Comparison of ENCODE assay signal across 29 cellular contexts in the genomic region with DNA sequence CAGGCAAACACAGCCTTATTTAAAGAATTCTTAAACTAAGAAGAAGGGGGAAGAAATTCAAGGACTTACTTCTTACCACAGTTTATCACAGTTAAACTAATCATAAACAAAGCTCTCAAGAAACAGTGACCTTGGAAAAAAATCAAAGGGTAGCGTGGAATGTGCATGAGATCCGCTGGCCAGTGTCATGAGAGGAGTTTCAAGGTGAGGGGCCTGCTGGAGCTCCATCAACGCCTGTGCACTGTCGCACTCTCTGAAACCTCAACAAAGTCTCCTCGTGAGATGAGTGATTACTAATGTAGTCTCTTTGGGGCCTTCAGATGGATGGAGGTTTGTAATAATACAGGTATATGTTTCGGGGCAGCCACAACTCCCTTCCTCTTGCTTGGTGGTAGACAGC. TPM values are rescaled to one million over a fixed set of nuclear protein-coding genes. Genes with fewer than 3 reads are reported as not detected.
"Had no signal": no experiment of that assay in that cellular context is flagged by ENCODE, and none has a peak within 500 bp of the region (broad histone marks: within the 10 kb centered on the region; RNA-seq: fewer than 3 reads in every experiment).

No MANE protein-coding gene starts in this region.

- H3K36me3 ChIP-seq: brain microvascular endothelial cell had no signal

- H3K4me3 ChIP-seq: SK-N-MC had no signal

- DNase-seq: activated CD4-positive, alpha-beta memory T cell treated with anti-CD3 and anti-CD28 coated beads, Interleukin-2, amount 10 ng/mL, durations not matched to agents 7 days and 5 days; activated CD4-positive, alpha-beta T cell treated with anti-CD3 and anti-CD28 coated beads, Interleukin-2, amount 10 ng/mL, durations not matched to agents 7 days and 5 days; activated CD4-positive, CD25-positive, alpha-beta regulatory T cell; activated gamma-delta T cell; activated naive CD4-positive, alpha-beta T cell treated with anti-CD3 and anti-CD28 coated beads for 36 hours; activated T-cell treated with anti-CD3 and anti-CD28 coated beads for 4 hours; activated T-cell treated with anti-CD3 and anti-CD28 coated beads, Interleukin-2, amount 50 U/mL, for 48 hours; brain microvascular endothelial cell; KG1; MV-4-11; NCI-H1092 treated with DMSO at 0.1 percent for 48 hours; NCI-H1417 treated with DMSO at 0.1 percent for 48 hours; NCI-H1694; NCI-H2029; NCI-H345; NCI-H510A; NCI-H69; NK-92 treated with Interleukin-12 subunit alpha and Interleukin-12 subunit beta, amount 100 ng/mL, for 24 hours; OCI-M1; RPMI8226; T-cell; T-helper 2 cell; T1000 had no signal

- ATAC-seq: activated T-helper 17 cell treated with anti-CD3 and anti-CD28 coated beads, Interleukin-2, amount 50 U/mL, for 72 hours; Panc1; Right ventricle myocardium inferior; T-cell had no signal

- H3K27me3 ChIP-seq: brain microvascular endothelial cell had no signal

- H3K27ac ChIP-seq: brain microvascular endothelial cell, SK-N-MC, VCaP had no signal

RNA-seq across cellular contexts. Expression of a gene that starts 28.4 kb away (rescaled TPM):
- total RNA-seq: activated CD4-positive, alpha-beta memory T cell treated with anti-CD3 and anti-CD28 coated beads, Interleukin-2, amount 10 ng/mL, durations not matched to agents 7 days and 5 days; activated CD4-positive, alpha-beta T cell treated with anti-CD3 and anti-CD28 coated beads, Interleukin-2, amount 10 ng/mL, durations not matched to agents 7 days and 5 days; activated CD8-positive, alpha-beta memory T cell treated with anti-CD3 and anti-CD28 coated beads for 36 hours; activated T-helper 17 cell treated with anti-CD3 and anti-CD28 coated beads, Interleukin-2, amount 50 U/mL, for 72 hours had no signal
